In the genomic region with DNA sequence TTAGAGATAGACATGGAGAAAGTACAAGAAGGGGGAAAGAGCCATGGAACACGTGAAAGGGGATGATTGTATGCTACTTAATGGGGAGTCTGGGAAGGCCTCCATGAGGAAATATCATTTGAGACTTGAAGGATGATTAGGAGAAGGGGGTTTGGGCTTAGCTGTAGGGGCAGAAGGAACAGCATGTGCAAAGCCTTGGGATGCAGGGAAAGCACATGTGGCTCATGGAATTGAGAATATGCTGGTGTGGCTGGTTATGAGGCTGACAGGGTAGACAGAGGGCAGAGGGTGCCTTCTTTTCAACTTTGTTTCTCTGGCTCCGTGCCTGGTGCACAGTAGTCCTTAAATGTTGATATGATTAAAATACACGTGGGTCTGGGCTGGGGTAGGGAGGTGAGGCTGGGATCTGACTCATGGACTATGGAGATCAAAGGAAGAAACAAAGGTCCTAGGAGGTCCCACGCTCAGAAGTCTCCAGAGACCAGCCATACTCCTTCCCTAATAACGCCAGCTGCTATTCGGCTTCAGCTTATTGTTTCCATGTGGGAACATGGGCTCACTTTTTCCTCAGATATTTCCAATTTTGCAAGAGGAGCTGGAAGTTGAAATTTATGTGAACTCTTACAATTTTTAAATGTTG, we compare ENCODE assay signal across 8 cellular contexts. TPM values are rescaled to one million over a fixed set of nuclear protein-coding genes. Genes with fewer than 3 reads are reported as not detected.
DNase-seq lines count a peak whose midpoint lies in the region; ATAC-seq and TF ChIP-seq lines count a peak whose summit lies in the region.

No MANE protein-coding gene starts in this region.

- no peak overlapping the region for H3K23ac ChIP-seq in mesenchymal stem cell (ENCODE audit: low read length in 2 of 2)

- peak overlapping the region; percentile 84 to 99 (median 98) for H3K27ac Mint-ChIP-seq in brain

- TF ChIP-seq CTCF in AG04449 (IDR thresholded peaks at IDR 0.05; ENCODE audit: insufficient read depth, low read length, missing control alignments) (no peak), HL-60 (IDR thresholded peaks at IDR 0.05; ENCODE audit: insufficient read depth, low read length) (no peak), brain (conservative IDR thresholded peaks at IDR 0.05) (no peak)

- peaks cover 5% of the 10 kb centered on the region for H3K4me1 ChIP-seq in mesenchymal stem cell (ENCODE audit: control insufficient read depth, insufficient read depth, low read depth, low read length)

- CTCF ChIA-PET in AG04449 (lab: Yijun Ruan, JAX), result interaction anchor here (0.9 to 2.6 kb wide), 5 partner anchors 19 to 185 kb away, joined by 3 to 13 read pairs (median 4); no protein-coding TSS in a partner anchor

- WGBS in mesenchymal stem cell, result 17% methylated on average over 3 of the region's 6 CpGs

- DNase-seq in AG04449 (ENCODE audit: low read depth, low spot score) (no peak), HL-60 (ENCODE audit: low read depth in 1 of 2, low spot score in 1 of 2) (peak in 1 of 2 experiments; percentile 6), mesenchymal stem cell (no peak), NCI-H748 (lab: John Stamatoyannopoulos, UW; ENCODE audit: unreplicated experiment) (no peak), SIG-M5 treated with dmso at 0.1 percent for 504 hours (lab: John Stamatoyannopoulos, UW; ENCODE audit: unreplicated experiment) (no peak)
- no peak for DNase-seq in effector CD8-positive, alpha-beta T cell (lab: John Stamatoyannopoulos, UW)

- ATAC-seq in HG02759 (IDR thresholded peaks at IDR 0.05; ENCODE audit: unreplicated experiment), result no peak

- H3K27me3 Mint-ChIP-seq in brain, result peaks cover 6% of the 10 kb centered on the region

- no peak overlapping the region for H2BK15ac ChIP-seq in mesenchymal stem cell (ENCODE audit: low read depth, poor library complexity, severe bottlenecking)

- peak overlapping the region; percentile 83 to 98 (median 87) for H3K4me3 Mint-ChIP-seq in brain

- H3K4me2 ChIP-seq in mesenchymal stem cell (ENCODE audit: low read length, poor library complexity, severe bottlenecking), result peak overlapping the region; percentile 61

- peaks cover 24% of the 10 kb centered on the region for H3K36me3 Mint-ChIP-seq in brain

- H3K4me3 ChIP-seq in AG04449 (ENCODE audit: low read depth, low read length) (peak overlapping the region; percentile 88), HL-60 (replicated peaks; ENCODE audit: insufficient read depth, low read length) (peak overlapping the region; percentile 97), mesenchymal stem cell (ENCODE audit: insufficient read depth in 1 of 2, low read depth in 1 of 2, low read length in 2 of 2) (peak overlapping the region in 1 of 2 experiments; percentile 97)

- H3K9me3 ChIP-seq in mesenchymal stem cell (ENCODE audit: control insufficient read depth, low read length), result no peaks in the 10 kb centered on the region

- H3K18ac ChIP-seq in mesenchymal stem cell (ENCODE audit: low read depth in 1 of 2, low read length in 2 of 2), result no peak overlapping the region

- H3K27me3 ChIP-seq in HL-60 (ENCODE audit: insufficient read depth, poor library complexity, severe bottlenecking) (no peaks in the 10 kb centered on the region), mesenchymal stem cell (ENCODE audit: control insufficient read depth in 1 of 2, insufficient read depth in 1 of 2, low read length in 2 of 2) (no peaks in the 10 kb centered on the region)

- peak overlapping the region; percentile 19 to 46 for H3K4ac ChIP-seq in mesenchymal stem cell (ENCODE audit: low read depth in 1 of 2, low read length in 2 of 2)

- peaks cover 36% of the 10 kb centered on the region for H3K4me1 Mint-ChIP-seq in brain

- no peaks in the 10 kb centered on the region for H3K36me3 ChIP-seq in mesenchymal stem cell (ENCODE audit: control insufficient read depth in 1 of 2, insufficient read depth in 2 of 2, low read depth in 1 of 2, low read length in 2 of 2)

- H2BK120ac ChIP-seq in mesenchymal stem cell (ENCODE audit: low read depth, low read length), result no peak overlapping the region

- POLR2A ChIA-PET in AG04449 (lab: Yijun Ruan, JAX), result interaction anchor here (1.0 kb wide), 1 partner anchor 65 kb away, joined by 4 read pairs; no protein-coding TSS in a partner anchor

- H2BK5ac ChIP-seq in mesenchymal stem cell (ENCODE audit: low read depth, low read length, poor library complexity, severe bottlenecking), result no peak overlapping the region

- H3K9ac ChIP-seq in mesenchymal stem cell (ENCODE audit: low read length), result peak overlapping the region; percentile 89

- H3K27ac ChIP-seq in HL-60 (replicated peaks) (peak overlapping the region; percentile 99), mesenchymal stem cell (ENCODE audit: low read length, poor library complexity, severe bottlenecking) (peak overlapping the region; percentile 80)

- no peak overlapping the region for H2BK12ac ChIP-seq in mesenchymal stem cell (ENCODE audit: low read length in 2 of 2)

- peaks cover 12% of the 10 kb centered on the region for H3K79me1 ChIP-seq in mesenchymal stem cell (replicated peaks; ENCODE audit: low read length, poor library complexity, severe bottlenecking)

- H2AK5ac ChIP-seq in mesenchymal stem cell (ENCODE audit: low read length, severe bottlenecking), result peak overlapping the region; percentile 26

- H4K8ac ChIP-seq in mesenchymal stem cell (ENCODE audit: low read length), result peak overlapping the region; percentile 89

- H2AFZ ChIP-seq in mesenchymal stem cell (ENCODE audit: low read depth, low read length), result no peak overlapping the region

- H3K9me3 Mint-ChIP-seq in brain, result peaks cover 6 to 16% (median 8%) of the 10 kb centered on the region in 5 experiments

- peak overlapping the region in 1 of 2 experiments; percentile 8 for H3K14ac ChIP-seq in mesenchymal stem cell (ENCODE audit: low read length in 2 of 2)

- no peak overlapping the region for H4K91ac ChIP-seq in mesenchymal stem cell (ENCODE audit: low read length)

RNA-seq across cellular contexts. Expression of a gene that starts 1.1 kb away (rescaled TPM):
- polyA plus RNA-seq in brain (ENCODE audit: insufficient read depth, low read depth, low replicate concordance), result 4.9 TPM
- 18.7 TPM for polyA plus RNA-seq in mesenchymal stem cell (2013, experiment 1 of 2)
- polyA plus RNA-seq in mesenchymal stem cell (2013, experiment 2 of 2), result 18.4 TPM

RNA-seq across cellular contexts. Expression of a gene that starts 1.4 kb away (rescaled TPM):
- polyA plus RNA-seq in brain (ENCODE audit: insufficient read depth, low read depth, low replicate concordance), result 7.0 TPM
- polyA plus RNA-seq in mesenchymal stem cell (2013, experiment 1 of 2), result 14.8 TPM
- polyA plus RNA-seq in mesenchymal stem cell (2013, experiment 2 of 2), result 13.9 TPM
